In the genomic region with DNA sequence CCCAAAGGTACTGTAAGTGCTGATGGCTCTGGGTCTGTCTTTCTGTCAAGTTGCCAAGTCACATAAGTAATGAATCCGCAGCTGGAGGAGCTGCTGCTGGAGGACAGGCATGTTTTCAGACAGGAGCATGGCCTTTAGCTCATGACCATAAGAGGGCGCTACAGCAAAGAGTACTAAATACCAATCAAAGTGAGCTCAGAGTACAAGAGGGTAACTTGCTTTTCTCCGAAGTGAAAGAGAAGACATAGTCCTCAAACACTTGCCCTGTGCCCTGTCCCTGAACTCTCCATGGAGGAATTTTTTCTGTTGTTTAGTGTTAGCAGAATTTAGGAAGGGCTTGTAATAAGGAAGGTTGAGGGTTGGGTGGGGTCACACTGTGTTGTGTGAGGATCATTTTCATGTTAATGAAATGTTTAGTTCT, we compare ENCODE assay signal across 8 cellular contexts. TPM values are rescaled to one million over a fixed set of nuclear protein-coding genes. Genes with fewer than 3 reads are reported as not detected.
DNase-seq lines count a peak whose midpoint lies in the region; ATAC-seq and TF ChIP-seq lines count a peak whose summit lies in the region.

No MANE protein-coding gene starts in this region.

- peaks cover 100% of the 10 kb centered on the region for H3K36me3 Mint-ChIP-seq in activated T-helper 17 cell treated with anti-CD3 and anti-CD28 coated beads, Interleukin-2, amount 50 U/mL, for 72 hours (ENCODE audit: low read depth)

- no peak overlapping the region for H3K4me3 ChIP-seq in retinal pigment epithelial cell (ENCODE audit: low read length)

- no peak overlapping the region for H3K4me3 Mint-ChIP-seq in activated T-helper 17 cell treated with anti-CD3 and anti-CD28 coated beads, Interleukin-2, amount 50 U/mL, for 72 hours

- ATAC-seq in GM18868 (IDR thresholded peaks at IDR 0.05; ENCODE audit: unreplicated experiment) (peak; percentile 66), left cardiac atrium (peak; percentile 28 to 34), GM19023 (IDR thresholded peaks at IDR 0.05; ENCODE audit: unreplicated experiment) (no peak), GM18520 (IDR thresholded peaks at IDR 0.05; ENCODE audit: unreplicated experiment) (no peak)
- peak; percentile 64 for ATAC-seq in activated T-helper 17 cell treated with anti-CD3 and anti-CD28 coated beads, Interleukin-2, amount 50 U/mL, for 72 hours (replicated peaks)

- intact Hi-C loops in left cardiac atrium (cut with DNase I), result loop anchor here in 1 of 2 donors (5.0 kb wide), 1 partner anchor 172 kb away; no protein-coding TSS in a partner anchor

- H3K27me3 Mint-ChIP-seq in activated T-helper 17 cell treated with anti-CD3 and anti-CD28 coated beads, Interleukin-2, amount 50 U/mL, for 72 hours, result no peaks in the 10 kb centered on the region

- DNase-seq in AML-193 (lab: John Stamatoyannopoulos, UW), result peak; percentile 44 to 59
- DNase-seq in NCI-H526 (lab: John Stamatoyannopoulos, UW), result peak; percentile 9 to 69
- DNase-seq in left cardiac atrium, result no peak
- no peak for DNase-seq in retinal pigment epithelial cell (ENCODE audit: low read depth)

- TF ChIP-seq CTCF in retinal pigment epithelial cell (conservative IDR thresholded peaks at IDR 0.05; ENCODE audit: low read depth, low read length), result peak; percentile 69

- peaks cover 4% of the 10 kb centered on the region for H3K4me1 Mint-ChIP-seq in activated T-helper 17 cell treated with anti-CD3 and anti-CD28 coated beads, Interleukin-2, amount 50 U/mL, for 72 hours

- H3K9me3 Mint-ChIP-seq in activated T-helper 17 cell treated with anti-CD3 and anti-CD28 coated beads, Interleukin-2, amount 50 U/mL, for 72 hours, result no peaks in the 10 kb centered on the region

- H3K27ac Mint-ChIP-seq in activated T-helper 17 cell treated with anti-CD3 and anti-CD28 coated beads, Interleukin-2, amount 50 U/mL, for 72 hours, result peak overlapping the region; percentile 20

RNA-seq across cellular contexts. Expression of gene EML6, which starts 58.0 kb away (rescaled TPM):
- total RNA-seq in activated T-helper 17 cell treated with anti-CD3 and anti-CD28 coated beads, Interleukin-2, amount 50 U/mL, for 72 hours, result 1 to 10 TPM; 1.0 to 1.4 TPM
- under 1 TPM; 0.52 to 0.62 TPM for total RNA-seq in left cardiac atrium

Comparison
In these comparisons a context has a peak if more than half of its experiments do, and no peak if none do; other contexts are left out.
1. DNase-seq: peak in AML-193 (2 of 2) and NCI-H526 (2 of 2); none in left cardiac atrium (single experiment) and retinal pigment epithelial cell (single experiment).
2. ATAC-seq: peak in GM18868 (single experiment), activated T-helper 17 cell treated with anti-CD3 and anti-CD28 coated beads, Interleukin-2, amount 50 U/mL, for 72 hours (single experiment) and left cardiac atrium (2 of 2); none in GM19023 (single experiment) and GM18520 (single experiment).